29 cellular contexts compared by ENCODE assay signal in the genomic region with DNA sequence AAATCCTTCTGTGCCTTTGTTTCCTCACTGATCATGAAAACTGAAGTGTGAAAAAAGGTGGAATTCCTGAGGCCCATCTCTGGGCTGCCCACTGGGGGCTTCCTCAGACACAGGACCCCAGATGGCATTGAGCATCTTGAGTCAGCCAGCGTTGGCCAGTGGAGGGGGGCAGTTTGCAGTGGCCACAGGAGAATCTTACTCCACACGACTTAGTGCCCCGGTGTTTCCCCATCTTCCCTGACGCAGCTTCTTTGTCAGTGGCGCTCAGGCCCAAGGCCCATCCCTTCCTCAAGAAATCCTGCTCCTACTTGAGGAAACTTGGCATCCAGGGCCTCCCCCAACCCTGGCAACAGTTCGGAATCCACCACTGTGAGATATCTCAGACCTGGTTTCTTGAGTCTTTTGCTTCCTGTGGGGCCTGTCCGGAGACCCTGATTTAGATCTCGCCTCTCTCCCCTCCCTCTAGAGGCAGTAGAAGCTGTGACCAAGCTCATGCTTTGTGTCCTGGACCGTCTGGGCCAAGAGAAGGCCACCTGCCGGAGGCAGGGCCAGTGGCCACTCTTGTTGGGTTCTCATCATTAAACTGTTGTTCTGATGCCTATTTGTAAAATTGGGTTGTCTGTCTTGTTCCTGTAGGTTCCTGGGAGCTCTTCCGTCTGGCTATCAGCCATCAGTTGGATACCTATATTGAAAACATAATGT.
"Had no signal": no experiment of that assay in that cellular context is flagged by ENCODE, and none has a peak within 500 bp of the region (broad histone marks: within the 10 kb centered on the region; RNA-seq: fewer than 3 reads in every experiment).

No MANE protein-coding gene starts in this region.

- H3K36me3 ChIP-seq: adrenal gland, colonic mucosa, left ventricle myocardium inferior, neutrophil, ovary, prostate gland, suprapubic skin, tibial artery, upper lobe of right lung had no signal

- H3K27ac Mint-ChIP-seq: activated CD4-positive, alpha-beta T cell treated with anti-CD3 and anti-CD28 coated beads, Interleukin-2, amount 10 ng/mL, durations not matched to agents 24 days and 14 days; activated naive CD4-positive, alpha-beta T cell treated with anti-CD3 and anti-CD28 coated beads, Interleukin-2, amount 50 U/mL, for 72 hours; activated T-cell treated with anti-CD3 and anti-CD28 coated beads, Interleukin-2, amount 50 U/mL, for 72 hours; nephron progenitor cell had no signal

- FAIRE-seq: TTC549 had no signal

- H3K4me3 ChIP-seq: adrenal gland, body of pancreas, colonic mucosa, left ventricle myocardium inferior, lung, ovary, prostate gland, smooth muscle cell, suprapubic skin, tibial artery, upper lobe of right lung had no signal

- H3K4me3 Mint-ChIP-seq: activated CD4-positive, alpha-beta T cell treated with anti-CD3 and anti-CD28 coated beads, Interleukin-2, amount 10 ng/mL, durations not matched to agents 24 days and 14 days; activated T-cell treated with anti-CD3 and anti-CD28 coated beads, Interleukin-2, amount 50 U/mL, for 72 hours; nephron progenitor cell had no signal

- H3K27me3 ChIP-seq: body of pancreas, colonic mucosa, ovary, upper lobe of right lung had no signal

- H3K4me2 ChIP-seq: smooth muscle cell had no signal

- H3K4me1 Mint-ChIP-seq: activated CD4-positive, alpha-beta T cell treated with anti-CD3 and anti-CD28 coated beads, Interleukin-2, amount 10 ng/mL, durations not matched to agents 24 days and 14 days; nephron progenitor cell had no signal

- H3K9me3 ChIP-seq: adrenal gland, body of pancreas, colonic mucosa, neutrophil, ovary, prostate gland, suprapubic skin, tibial artery, upper lobe of right lung had no signal

- DNase-seq: activated CD4-positive, alpha-beta T cell treated with anti-CD3 and anti-CD28 coated beads, Interleukin-2, amount 10 ng/mL, durations not matched to agents 24 days and 14 days; activated naive CD4-positive, alpha-beta T cell; activated T-cell treated with anti-CD3 and anti-CD28 coated beads for 4 hours; activated T-cell treated with anti-CD3 and anti-CD28 coated beads, Interleukin-2, amount 50 U/mL, for 72 hours; aorta; body of pancreas; cerebellar nuclear complex; colonic mucosa; foreskin fibroblast; hypothalamus; left ventricle myocardium inferior; nephron progenitor cell; ovary; retina; stimulated activated CD4-positive, alpha-beta T cell treated with anti-CD3 and anti-CD28 coated beads, Interleukin-2, amount 100 ng/mL, for 24 hours; stimulated activated naive CD4-positive, alpha-beta T cell; tibial artery; upper lobe of right lung had no signal

- H3K27ac ChIP-seq: adrenal gland, body of pancreas, colonic mucosa, left ventricle myocardium inferior, neutrophil, ovary, prostate gland, suprapubic skin, tibial artery, upper lobe of right lung, VCaP had no signal

- H3K9me3 Mint-ChIP-seq: activated CD4-positive, alpha-beta T cell treated with anti-CD3 and anti-CD28 coated beads, Interleukin-2, amount 10 ng/mL, durations not matched to agents 24 days and 14 days; activated naive CD4-positive, alpha-beta T cell treated with anti-CD3 and anti-CD28 coated beads, Interleukin-2, amount 50 U/mL, for 72 hours; activated T-cell treated with anti-CD3 and anti-CD28 coated beads, Interleukin-2, amount 50 U/mL, for 72 hours had no signal

- H3K4me1 ChIP-seq: adrenal gland, body of pancreas, colonic mucosa, left ventricle myocardium inferior, prostate gland, suprapubic skin, tibial artery, upper lobe of right lung had no signal

- H3K36me3 Mint-ChIP-seq: activated naive CD4-positive, alpha-beta T cell treated with anti-CD3 and anti-CD28 coated beads, Interleukin-2, amount 50 U/mL, for 72 hours had no signal

- ATAC-seq: activated CD4-positive, CD25-positive, alpha-beta regulatory T cell treated with anti-CD3 and anti-CD28 coated beads, Interleukin-2, amount 50 U/mL, for 24 hours; activated naive CD4-positive, alpha-beta T cell treated with anti-CD3 and anti-CD28 coated beads, Interleukin-2, amount 50 U/mL, for 72 hours; activated T-cell treated with anti-CD3 and anti-CD28 coated beads, Interleukin-2, amount 50 U/mL, for 72 hours; body of pancreas; esophagus mucosa; upper lobe of right lung had no signal
